In the genomic region with DNA sequence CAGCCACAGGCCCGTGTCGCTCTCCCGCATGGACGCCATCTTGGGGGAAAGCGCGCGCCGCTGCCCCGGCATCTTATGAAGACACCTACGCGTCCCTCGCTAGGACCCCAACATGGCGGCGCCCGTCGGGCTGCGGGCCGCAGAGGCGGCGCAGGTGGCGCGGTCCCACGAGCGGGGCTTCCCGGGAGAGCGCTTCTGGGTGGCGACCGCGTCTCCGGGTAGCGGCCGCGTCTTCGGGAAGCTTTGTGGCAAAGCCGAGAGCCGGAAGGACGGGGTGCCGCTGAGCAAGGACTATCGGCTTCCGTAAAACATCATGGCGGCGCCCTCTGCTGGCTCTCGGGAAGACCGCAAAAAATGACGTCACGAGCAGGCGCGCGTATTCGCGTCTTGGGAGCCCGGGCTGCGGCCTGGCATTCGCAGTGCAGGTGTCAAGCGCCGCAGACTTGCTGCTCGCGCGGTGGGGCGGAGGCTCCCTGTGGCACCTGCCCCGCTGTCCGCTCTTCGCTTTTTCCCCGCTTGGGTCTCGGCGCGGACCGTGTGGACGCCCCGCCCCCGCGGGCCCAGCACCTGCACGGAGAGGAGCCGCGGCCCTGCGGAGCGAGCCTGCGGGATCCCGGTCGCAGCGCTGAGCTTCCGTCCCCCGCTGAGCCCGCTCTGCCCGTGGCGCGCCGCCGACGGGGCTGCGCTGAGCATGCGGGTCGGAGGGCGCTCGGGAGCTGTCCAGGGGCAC, we compare ENCODE assay signal across 8 cellular contexts. TPM values are rescaled to one million over a fixed set of nuclear protein-coding genes. Genes with fewer than 3 reads are reported as not detected.
DNase-seq lines count a peak whose midpoint lies in the region; ATAC-seq, FAIRE-seq and TF ChIP-seq lines count a peak whose summit lies in the region.

A gene (minus strand): TSS at position 54 of the 730 bp plus-strand sequence. CDS start 15 bp downstream, at position 39.

- peaks cover 7% of the 10 kb centered on the region for H3K4me1 ChIP-seq in cardiac muscle cell (ENCODE audit: low read depth)
- H3K4me1 ChIP-seq in parathyroid adenoma: peaks cover 4% of the 10 kb centered on the region
- H3K4me1 ChIP-seq in tibial artery: peaks cover 0 to 35% (median 18%) of the 10 kb centered on the region in 4 donors

- peak within 1 kb of the TSS; percentile 100 for H3K27ac ChIP-seq in cardiac muscle cell
- H3K27ac ChIP-seq in parathyroid adenoma: peak within 1 kb of the TSS; percentile 99
- H3K27ac ChIP-seq in tibial artery: peak within 1 kb of the TSS; percentile 96 to 97

- no peaks in the 10 kb centered on the region for H3K9me3 Mint-ChIP-seq in activated naive CD8-positive, alpha-beta T cell treated with anti-CD3 and anti-CD28 coated beads, Interleukin-2, amount 50 U/mL, for 24 hours

- H3K27me3 ChIP-seq in cardiac muscle cell (no peaks in the 10 kb centered on the region), parathyroid adenoma (ENCODE audit: control insufficient read depth, insufficient read depth, low read length) (no peaks in the 10 kb centered on the region), tibial artery (no peaks in the 10 kb centered on the region)

- no peaks in the 10 kb centered on the region for H3K27me3 Mint-ChIP-seq in activated naive CD8-positive, alpha-beta T cell treated with anti-CD3 and anti-CD28 coated beads, Interleukin-2, amount 50 U/mL, for 24 hours

- ATAC-seq in HG02763 (IDR thresholded peaks at IDR 0.05; ENCODE audit: unreplicated experiment): peak; percentile 85
- peak; percentile 83 for ATAC-seq in activated naive CD8-positive, alpha-beta T cell treated with anti-CD3 and anti-CD28 coated beads, Interleukin-2, amount 50 U/mL, for 24 hours

- H3K27ac Mint-ChIP-seq in activated naive CD8-positive, alpha-beta T cell treated with anti-CD3 and anti-CD28 coated beads, Interleukin-2, amount 50 U/mL, for 24 hours: peak within 1 kb of the TSS; percentile 87

- TF ChIP-seq CTCF in cardiac muscle cell (IDR thresholded peaks at IDR 0.05; ENCODE audit: low read depth, low read length): peak; percentile 32
- peak; percentile 7 for TF ChIP-seq CTCF in parathyroid adenoma (IDR thresholded peaks at IDR 0.05)
- peak; percentile 40 to 56 for TF ChIP-seq CTCF in tibial artery (IDR thresholded peaks at IDR 0.05)

- H3K36me3 Mint-ChIP-seq in activated naive CD8-positive, alpha-beta T cell treated with anti-CD3 and anti-CD28 coated beads, Interleukin-2, amount 50 U/mL, for 24 hours (ENCODE audit: low read depth): peaks cover 21% of the 10 kb centered on the region

- FAIRE-seq in GM12891 (lab: Jason Lieb, UNC): peak; percentile 94

- intact Hi-C loops in tibial artery (cut with DNase I; ENCODE audit: low total_unique reads): loop anchor here (10.0 kb wide), 2 partner anchors 134 to 256 kb away; a partner anchor contains a TSS

- H3K79me2 ChIP-seq in parathyroid adenoma: peaks cover 13% of the 10 kb centered on the region

- H3K4me3 Mint-ChIP-seq in activated naive CD8-positive, alpha-beta T cell treated with anti-CD3 and anti-CD28 coated beads, Interleukin-2, amount 50 U/mL, for 24 hours: peak within 1 kb of the TSS; percentile 91

- H3K9me3 ChIP-seq in cardiac muscle cell (ENCODE audit: low read depth) (no peaks in the 10 kb centered on the region), parathyroid adenoma (ENCODE audit: control insufficient read depth, low read length) (no peaks in the 10 kb centered on the region), tibial artery (no peaks in the 10 kb centered on the region)

- TF ChIP-seq POLR2A in GM12891 (IDR thresholded peaks at IDR 0.05; ENCODE audit: low read depth, low read length): peak; percentile 73

- H3K4me2 ChIP-seq in parathyroid adenoma (ENCODE audit: low read length): peak within 1 kb of the TSS; percentile 80

- DNase-seq in GM12891 (ENCODE audit: insufficient read length, low spot score) (peak; percentile 90), NCI-H1417 (lab: John Stamatoyannopoulos, UW) (peak; percentile 95 to 99 (median 98)), SW480 (ENCODE audit: low spot score) (peak; percentile 89), cardiac muscle cell (ENCODE audit: low read depth in 1 of 2, low spot score in 1 of 2) (peak; percentile 95 to 98), tibial artery (peak; percentile 92 to 96)
- peak; percentile 95 for DNase-seq in activated naive CD8-positive, alpha-beta T cell treated with anti-CD3 and anti-CD28 coated beads, Interleukin-2, amount 50 U/mL, for 24 hours

- peaks cover 30% of the 10 kb centered on the region for H3K4me1 Mint-ChIP-seq in activated naive CD8-positive, alpha-beta T cell treated with anti-CD3 and anti-CD28 coated beads, Interleukin-2, amount 50 U/mL, for 24 hours

- H3K36me3 ChIP-seq in cardiac muscle cell (no peaks in the 10 kb centered on the region), parathyroid adenoma (ENCODE audit: control insufficient read depth, insufficient read depth, low read length) (no peaks in the 10 kb centered on the region), tibial artery (peaks cover 0 to 19% (median 3%) of the 10 kb centered on the region in 3 donors)

- peak within 1 kb of the TSS; percentile 67 for H3K9ac ChIP-seq in parathyroid adenoma

- H2AFZ ChIP-seq in parathyroid adenoma: peak within 1 kb of the TSS; percentile 98

- H3K4me3 ChIP-seq in cardiac muscle cell (peak within 1 kb of the TSS; percentile 87), parathyroid adenoma (ENCODE audit: low read depth, low read length) (peak within 1 kb of the TSS; percentile 82), tibial artery (peak within 1 kb of the TSS; percentile 87 to 89)

TF ChIP-seq in GM12891, 5 proteins besides CTCF, POLR2A, EP300 and RAD21:
- TF ChIP-seq PAX5 (IDR thresholded peaks at IDR 0.05; ENCODE audit: insufficient read depth, low read length, severe bottlenecking) (no peak), TAF1 (IDR thresholded peaks at IDR 0.05; ENCODE audit: low read depth, low read length) (peak; percentile 99), POLR2AphosphoS5 (IDR thresholded peaks at IDR 0.05; ENCODE audit: low read depth, low read length) (peak; percentile 78), SPI1 (IDR thresholded peaks at IDR 0.05; ENCODE audit: low read depth, low read length) (no peak), POU2F2 (IDR thresholded peaks at IDR 0.05; ENCODE audit: low read depth, low read length) (no peak)

RNA-seq across cellular contexts. Expression of the gene that starts here (rescaled TPM):
- 18.5 TPM for polyA plus RNA-seq in GM12891 (2012; ENCODE audit: low read depth, missing spikeins)
- 45.9 and 71.4 TPM in 2 replicates for total RNA-seq in cardiac muscle cell
- 54.4 and 69.0 TPM in 2 replicates for polyA plus RNA-seq in cardiac muscle cell

Comparison
In these comparisons a context has a peak if more than half of its experiments do, and no peak if none do; other contexts are left out.
1. Peak in every context shown above with its lines: DNase-seq, ATAC-seq, H3K4me3 ChIP-seq and H3K27ac ChIP-seq.